7 cellular contexts compared by ENCODE assay signal in the genomic region with DNA sequence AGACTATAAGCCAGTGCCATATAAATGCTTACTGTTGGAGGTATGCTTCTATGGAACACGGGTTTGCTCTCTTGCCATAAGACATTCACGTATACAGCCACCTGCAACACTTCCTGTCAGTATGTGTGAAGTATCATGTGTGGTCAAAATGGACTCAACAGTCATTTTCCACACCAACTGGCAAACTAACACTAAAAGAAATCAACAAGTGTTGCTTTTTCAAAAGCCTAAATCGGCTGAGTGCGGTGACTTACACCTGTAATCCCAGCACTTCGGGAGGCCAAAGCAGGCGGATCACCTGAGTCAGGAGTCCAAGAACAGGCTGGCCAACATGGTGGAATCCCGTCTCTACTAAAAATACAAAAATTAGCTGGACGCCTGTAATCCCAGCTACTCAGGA. TPM values are rescaled to one million over a fixed set of nuclear protein-coding genes. Genes with fewer than 3 reads are reported as not detected.
DNase-seq lines count a peak whose midpoint lies in the region; ATAC-seq, FAIRE-seq and TF ChIP-seq lines count a peak whose summit lies in the region.
"Not testable (repeated sequence)": the region's sequence is repeated elsewhere in the genome, so short reads cannot be mapped to it uniquely, and the experiment has no call there.

No MANE protein-coding gene starts in this region.

- POLR2A ChIA-PET in GM12878 (lab: Charles Lee) = not testable (repeated sequence)

- H3K4me2 ChIP-seq in DND-41 (ENCODE audit: insufficient read depth, low read length) = peak overlapping the region; percentile 86
- peak overlapping the region; percentile 98 for H3K4me2 ChIP-seq in Loucy (ENCODE audit: low read depth, low read length, poor library complexity, severe bottlenecking)
- peak overlapping the region; percentile 81; the same call in 1 of the 2 replicates for H3K4me2 ChIP-seq in GM12878 (ENCODE audit: control insufficient read depth, insufficient read depth)

- TF ChIP-seq RAD21 in GM12878 (IDR thresholded peaks at IDR 0.05; ENCODE audit: insufficient read depth, low read depth, low read length) = not testable (repeated sequence)

- intact Hi-C loops in GM12878 (cut with micrococcal nuclease; ENCODE audit: unreplicated experiment); psoas muscle (cut with DNase I): not testable (repeated sequence)

- not testable (repeated sequence) for ATAC-seq in DND-41 (ENCODE audit: insufficient read depth, low read depth); activated T-cell treated with anti-CD3 and anti-CD28 coated beads, Interleukin-2, amount 50 U/mL, for 72 hours (replicated peaks in 1 of 2); GM12878; lung (ENCODE audit: insufficient read depth, low FRiP score); psoas muscle

- RAD21 ChIA-PET in GM12878 (lab: Charles Lee; ENCODE audit: unreplicated experiment) = not testable (repeated sequence)

- H3K27ac Mint-ChIP-seq in T-helper 2 cell treated with Interferon-gamma antibody and Interleukin-4, amounts not matched to agents 5 μg/mL and 100 μg/mL, for 36 hours = peak overlapping the region; percentile 90
- peak overlapping the region; percentile 96 for H3K27ac Mint-ChIP-seq in activated T-cell treated with anti-CD3 and anti-CD28 coated beads, Interleukin-2, amount 50 U/mL, for 72 hours

- peaks cover 24% of the 10 kb centered on the region for H3K4me1 Mint-ChIP-seq in T-helper 2 cell treated with Interferon-gamma antibody and Interleukin-4, amounts not matched to agents 5 μg/mL and 100 μg/mL, for 36 hours (ENCODE audit: low read depth)
- peaks cover 68% of the 10 kb centered on the region for H3K4me1 Mint-ChIP-seq in activated T-cell treated with anti-CD3 and anti-CD28 coated beads, Interleukin-2, amount 50 U/mL, for 72 hours (ENCODE audit: low read depth)

- H2AFZ ChIP-seq in DND-41 (ENCODE audit: low read depth, low read length); Loucy (ENCODE audit: low read length); GM12878 (ENCODE audit: control insufficient read depth, low read depth, low read length): not testable (repeated sequence)

- not testable (repeated sequence) for TF ChIP-seq POLR2A in GM12878 (IDR thresholded peaks at IDR 0.05; ENCODE audit: low read depth, low read length)

- H3K4me3 ChIP-seq in DND-41 (ENCODE audit: low read depth in 1 of 2, low read length in 2 of 2) = peak overlapping the region in 1 of 2 experiments; percentile 27; a peak in 1 of 4 replicates
- peak overlapping the region; percentile 82 for H3K4me3 ChIP-seq in Loucy (ENCODE audit: low read length, poor library complexity, severe bottlenecking)
- H3K4me3 ChIP-seq in GM12878 = peak overlapping the region; percentile 96
- H3K4me3 ChIP-seq in lung = not testable (repeated sequence)
- peak overlapping the region; percentile 85 for H3K4me3 ChIP-seq in psoas muscle

- peak overlapping the region; percentile 65 for H3K27ac ChIP-seq in DND-41 (ENCODE audit: low read length)
- peak overlapping the region; percentile 70 for H3K27ac ChIP-seq in GM12878 (ENCODE audit: control insufficient read depth, insufficient read depth)
- not testable (repeated sequence) for H3K27ac ChIP-seq in lung (ENCODE audit: low read depth in 1 of 2, low read length in 1 of 2)
- peak overlapping the region; percentile 95 for H3K27ac ChIP-seq in psoas muscle

- 54% methylated on average over 8 of the region's 8 CpGs for WGBS in GM12878 (ENCODE audit: insufficient coverage, insufficient replicate concordance, low lambda C conversion rate, missing lambda C conversion rate)
- WGBS in lung, 2 donors = 73 to 76% methylated on average over 8 of the region's 8 CpGs
- WGBS in psoas muscle, 3 donors = 51 to 62% (median 56%) methylated on average over 8 of the region's 8 CpGs

- not testable (repeated sequence) for TF ChIP-seq CTCF in DND-41 (IDR thresholded peaks at IDR 0.05; ENCODE audit: borderline replicate concordance, extremely low read depth, low read length, poor library complexity, severe bottlenecking); Loucy (conservative IDR thresholded peaks at IDR 0.05; ENCODE audit: low read length); GM12878 (IDR thresholded peaks at IDR 0.05 in 2 of 3, conservative IDR thresholded peaks at IDR 0.05 in 1 of 3; ENCODE audit: control insufficient read depth in 2 of 3, extremely low read depth in 1 of 3, insufficient read depth in 1 of 3, low read depth in 3 of 3, low read length in 3 of 3); lung (IDR thresholded peaks at IDR 0.05; ENCODE audit: control extremely low read depth, extremely low read depth); psoas muscle (IDR thresholded peaks at IDR 0.05)

- not testable (repeated sequence) for BruUV-seq in GM12878 (replicated peaks; lab: Mats Ljungman, UMichigan)

- not testable (repeated sequence) for H3K9me2 ChIP-seq in Loucy (replicated peaks; ENCODE audit: low read depth, low read length)

- H3K4me1 ChIP-seq in DND-41 (ENCODE audit: insufficient read depth, low read length) = peaks cover 32% of the 10 kb centered on the region
- H3K4me1 ChIP-seq in Loucy (ENCODE audit: insufficient read depth, low read length, poor library complexity, severe bottlenecking) = peaks cover 12% of the 10 kb centered on the region
- not testable (repeated sequence) for H3K4me1 ChIP-seq in GM12878 (ENCODE audit: control insufficient read depth, insufficient read depth, low read length); lung (ENCODE audit: control insufficient read depth in 2 of 2, insufficient read depth in 2 of 2, low read length in 2 of 2)
- peaks cover 14% of the 10 kb centered on the region for H3K4me1 ChIP-seq in psoas muscle

- H3K27me3 ChIP-seq in DND-41 (ENCODE audit: insufficient read depth, low read length, poor library complexity); Loucy (ENCODE audit: insufficient read depth, low read length, poor library complexity, severe bottlenecking); GM12878 (replicated peaks in 1 of 2; ENCODE audit: control insufficient read depth in 2 of 2, insufficient read depth in 2 of 2, low read length in 1 of 2); lung (ENCODE audit: control insufficient read depth, insufficient read depth); psoas muscle (ENCODE audit: insufficient read depth in 3 of 3, low read length in 2 of 3): not testable (repeated sequence)

- peak overlapping the region; percentile 94 for H3K4me3 Mint-ChIP-seq in T-helper 2 cell treated with Interferon-gamma antibody and Interleukin-4, amounts not matched to agents 5 μg/mL and 100 μg/mL, for 36 hours
- peak overlapping the region; percentile 83 to 96 for H3K4me3 Mint-ChIP-seq in activated T-cell treated with anti-CD3 and anti-CD28 coated beads, Interleukin-2, amount 50 U/mL, for 72 hours

- FAIRE-seq in GM12878 (lab: Jason Lieb, UNC) = not testable (repeated sequence)

- SMC1A ChIA-PET in GM12878 (lab: Charles Lee; ENCODE audit: uncharacterized antibody, unreplicated experiment) = not testable (repeated sequence)

- not testable (repeated sequence) for H3F3A ChIP-seq in Loucy (ENCODE audit: low read depth)

- H3K79me2 ChIP-seq in DND-41 (ENCODE audit: insufficient read depth, low read length) (peaks cover 76% of the 10 kb centered on the region), Loucy (ENCODE audit: insufficient read depth, low read length) (peaks cover 75% of the 10 kb centered on the region), GM12878 (ENCODE audit: control insufficient read depth, insufficient read depth, low read length) (peaks cover 67% of the 10 kb centered on the region)

- TF ChIP-seq EP300 in GM12878 (IDR thresholded peaks at IDR 0.05; ENCODE audit: borderline replicate concordance in 1 of 2, control insufficient read depth in 1 of 2, low read depth in 2 of 2, low read length in 2 of 2) = not testable (repeated sequence)

- DNase-seq in DND-41 (peak; percentile 17), lung (ENCODE audit: low spot score) (peak; percentile 11)
- not testable (repeated sequence) for DNase-seq in T-helper 2 cell treated with Interferon-gamma antibody and Interleukin-4, amounts not matched to agents 5 μg/mL and 100 μg/mL, for 36 hours (ENCODE audit: low spot score); GM12878 (ENCODE audit: low read depth, low spot score); psoas muscle
- DNase-seq in activated T-cell treated with anti-CD3 and anti-CD28 coated beads, Interleukin-2, amount 50 U/mL, for 72 hours = peak; percentile 14 to 21

- not testable (repeated sequence) for H3K27me3 Mint-ChIP-seq in T-helper 2 cell treated with Interferon-gamma antibody and Interleukin-4, amounts not matched to agents 5 μg/mL and 100 μg/mL, for 36 hours (ENCODE audit: low read depth); activated T-cell treated with anti-CD3 and anti-CD28 coated beads, Interleukin-2, amount 50 U/mL, for 72 hours (ENCODE audit: low read depth)

- H3K36me3 ChIP-seq in DND-41 (ENCODE audit: insufficient read depth, low read length); Loucy (ENCODE audit: insufficient read depth, low read length); GM12878 (ENCODE audit: control insufficient read depth in 2 of 2, insufficient read depth in 2 of 2, low read length in 1 of 2); lung (ENCODE audit: control insufficient read depth in 2 of 2, insufficient read depth in 2 of 2, low read length in 2 of 2); psoas muscle (ENCODE audit: insufficient read depth in 1 of 2, low read depth in 1 of 2): not testable (repeated sequence)

- not testable (repeated sequence) for H3K9me3 Mint-ChIP-seq in T-helper 2 cell treated with Interferon-gamma antibody and Interleukin-4, amounts not matched to agents 5 μg/mL and 100 μg/mL, for 36 hours; activated T-cell treated with anti-CD3 and anti-CD28 coated beads, Interleukin-2, amount 50 U/mL, for 72 hours

- H3K9ac ChIP-seq in DND-41 (ENCODE audit: low read depth, low read length) (peak overlapping the region; percentile 32; the same call in 1 of the 2 replicates), Loucy (ENCODE audit: low read depth, low read length, poor library complexity, severe bottlenecking) (peak overlapping the region; percentile 83), GM12878 (ENCODE audit: control insufficient read depth, insufficient read depth, low read length) (peak overlapping the region; percentile 20; the same call in 1 of the 2 replicates)

- CTCF ChIA-PET in GM12878 (lab: Yijun Ruan, JAX) = interaction anchor here (0.7 kb wide), 1 partner anchor 122 kb away, joined by 6 read pairs; a partner anchor contains a TSS

- in situ Hi-C loops in GM12878 (cut with MboI) = not testable (repeated sequence)

- not testable (repeated sequence) for H3K9me3 ChIP-seq in DND-41 (ENCODE audit: insufficient read depth, low read length, severe bottlenecking); Loucy (ENCODE audit: insufficient read depth, low read depth, low read length); GM12878 (replicated peaks; ENCODE audit: control insufficient read depth, insufficient read depth, low read length); lung (ENCODE audit: control insufficient read depth in 2 of 2, insufficient read depth in 1 of 2, low read length in 1 of 2); psoas muscle

- H4K20me1 ChIP-seq in DND-41 (ENCODE audit: insufficient read depth, low read length) (peaks cover 40% of the 10 kb centered on the region), Loucy (ENCODE audit: insufficient read depth, low read length, poor library complexity, severe bottlenecking) (peaks cover 37% of the 10 kb centered on the region)
- H4K20me1 ChIP-seq in GM12878 (ENCODE audit: control insufficient read depth, insufficient read depth) = not testable (repeated sequence)

- H3K36me3 Mint-ChIP-seq in T-helper 2 cell treated with Interferon-gamma antibody and Interleukin-4, amounts not matched to agents 5 μg/mL and 100 μg/mL, for 36 hours (ENCODE audit: low read depth) = peaks cover 20% of the 10 kb centered on the region
- H3K36me3 Mint-ChIP-seq in activated T-cell treated with anti-CD3 and anti-CD28 coated beads, Interleukin-2, amount 50 U/mL, for 72 hours (ENCODE audit: insufficient read depth in 2 of 2) = not testable (repeated sequence)

RNA-seq across cellular contexts. Expression of a gene that starts 3.1 kb away (rescaled TPM):
- 100 to 1,000 TPM; 165 to 171 TPM for total RNA-seq in activated T-cell treated with anti-CD3 and anti-CD28 coated beads, Interleukin-2, amount 50 U/mL, for 72 hours
- 498 and 524 TPM in 2 replicates for total RNA-seq in GM12878 (2013; cell fraction: nucleolus; rRNA removed)
- total RNA-seq in GM12878 (2014; rRNA removed) = 41.4 and 42.9 TPM in 2 replicates
- total RNA-seq in GM12878 (2014; rRNA removed; fragmentation: Illumina TruSeq; extraction: Trizol) = 41.1 and 47.2 TPM in 2 replicates
- 66.7 and 66.8 TPM in 2 replicates for total RNA-seq in GM12878 (2021)
- polyA plus RNA-seq in GM12878 (2011; ENCODE audit: low read depth) = 18.4 TPM
- polyA plus RNA-seq in GM12878 (2011; rRNA removed) = 55.2 and 66.4 TPM in 2 replicates
- polyA plus RNA-seq in GM12878 (2011; cell fraction: cytosol; rRNA removed) = 28.3 and 30.0 TPM in 2 replicates
- polyA plus RNA-seq in GM12878 (2011; cell fraction: nucleus; rRNA removed) = 64.2 and 76.9 TPM in 2 replicates
- polyA plus RNA-seq in GM12878 (2012) = 22.8 and 24.4 TPM in 2 replicates
- polyA plus RNA-seq in GM12878 (2014; fragmentation: Illumina TruSeq; extraction: Trizol) = 44.8 and 49.5 TPM in 2 replicates
- 1 to 10 TPM; 3.9 to 4.2 TPM for polyA plus RNA-seq in GM12878 (2014; fragmentation: Nextera tagmentation; extraction: Ambion mirVana)
- polyA plus RNA-seq in GM12878 (2014; rRNA removed) = 28.3 and 32.8 TPM in 2 replicates
- 10 to 100 TPM; 19.8 to 22.9 TPM for polyA plus RNA-seq in GM12878 (2016; fragmentation: Nextera tagmentation; extraction: Ambion mirVana)
- polyA minus RNA-seq in GM12878 (2011; rRNA and poly(A)+ RNA removed) = 190 and 294 TPM in 2 replicates
- polyA minus RNA-seq in GM12878 (2011; cell fraction: cytosol; rRNA and poly(A)+ RNA removed) = 53.7 and 56.9 TPM in 2 replicates
- polyA minus RNA-seq in GM12878 (2011; cell fraction: nucleus; rRNA and poly(A)+ RNA removed) = 169 and 246 TPM in 2 replicates
- total RNA-seq in lung = 100 to 1,000 TPM in 1 of 2 donors, 10 to 100 TPM in 1; 71.9 to 139 TPM
- polyA plus RNA-seq in lung = 10 to 100 TPM; 11.3 to 14.1 TPM
- 100 to 1,000 TPM in 2 of 4 donors, 10 to 100 TPM in 2; 66.1 to 160 (median 107) TPM for total RNA-seq in psoas muscle
- polyA plus RNA-seq in psoas muscle = 10 to 100 TPM; 12.1 to 42.6 (median 27.0) TPM

Comparison
In these comparisons a context has a peak if more than half of its experiments do, and no peak if none do; other contexts are left out.
1. H3K9ac ChIP-seq: peak in every context shown above with its lines; median percentile 83 in Loucy; 32 in DND-41; 20 in GM12878.